ENCODE assay signal across 26 cellular contexts in genomic region chr21:43301424-43302355, GRCh38.
DNase-seq lines count a peak whose midpoint lies in the region; ATAC-seq and TF ChIP-seq lines count a peak whose summit lies in the region.
"Had no signal": no experiment of that assay in that cellular context is flagged by ENCODE, and none has a peak within 500 bp of the region (broad histone marks: within the 10 kb centered on the region; RNA-seq: fewer than 3 reads in every experiment).

No MANE protein-coding gene starts in this region.

- H3K4me3 ChIP-seq in NT2/D1 (ENCODE audit: insufficient read length, low read depth) (no peak overlapping the region), right cardiac atrium (ENCODE audit: low read length) (no peak overlapping the region), skeletal muscle tissue (ENCODE audit: low read length in 3 of 3) (no peak overlapping the region)
- H3K4me3 ChIP-seq: ascending aorta, thoracic aorta had no signal

- H3K9me3 ChIP-seq in NT2/D1 (ENCODE audit: insufficient read depth, low read length) (no peaks in the 10 kb centered on the region), right cardiac atrium (ENCODE audit: control insufficient read depth, low read length) (no peaks in the 10 kb centered on the region), skeletal muscle tissue (ENCODE audit: control insufficient read depth in 3 of 3, low read length in 3 of 3) (no peaks in the 10 kb centered on the region)
- H3K9me3 ChIP-seq: ascending aorta, thoracic aorta had no signal

- H3K9me3 Mint-ChIP-seq in chondrocyte (ENCODE audit: low read depth): no peaks in the 10 kb centered on the region
- H3K9me3 Mint-ChIP-seq: activated naive CD8-positive, alpha-beta T cell treated with anti-CD3 and anti-CD28 coated beads for 36 hours; activated T-helper 2 cell treated with anti-CD3 and anti-CD28 coated beads, Interferon-gamma antibody, Interleukin-2, Interleukin-4, amounts not matched to agents 10 μg/mL and 5 μg/mL and 100 μg/mL, durations not matched to agents 14 hours and 24 hours and 36 hours had no signal

- DNase-seq in NT2/D1 (ENCODE audit: low read depth, low spot score) (no peak), chondrocyte (ENCODE audit: low spot score) (peak; percentile 82), right cardiac atrium (peak; percentile 9 to 57 (median 47)), left colon (no peak)
- DNase-seq in activated CD8-positive, alpha-beta memory T cell treated with anti-CD3 and anti-CD28 coated beads, Interleukin-2, amount 50 U/mL, for 48 hours: no peak
- DNase-seq: ACHN; activated CD4-positive, alpha-beta T cell treated with anti-CD3 and anti-CD28 coated beads, Interleukin-2, amount 50 U/mL, for 1 hour; activated naive CD8-positive, alpha-beta T cell treated with anti-CD3 and anti-CD28 coated beads for 36 hours; DMS79 treated with DMSO at 0.1 percent for 48 hours; foreskin fibroblast; hippocampal formation; KG1; NCI-H1417 treated with DMSO at 0.1 percent for 48 hours; NCI-H2081 treated with DMSO at 0.1 percent for 48 hours; NCI-H446; stimulated activated CD4-positive, alpha-beta T cell treated with anti-CD3 and anti-CD28 coated beads, Interleukin-12 subunit alpha, Interleukin-12 subunit beta, amount 100 ng/mL, for 4 hours; stimulated activated CD4-positive, alpha-beta T cell treated with anti-CD3 and anti-CD28 coated beads, Interleukin-4, amount 100 ng/mL, for 4 hours; stimulated activated naive CD4-positive, alpha-beta T cell; WERI-Rb-1 had no signal

- H3K9ac ChIP-seq in NT2/D1 (ENCODE audit: insufficient read length, low read depth) (peak overlapping the region; percentile 21), skeletal muscle tissue (ENCODE audit: low read depth in 1 of 3, low read length in 3 of 3) (peak overlapping the region in 1 of 3 donors; percentile 33)

- TF ChIP-seq CTCF in chondrocyte (IDR thresholded peaks at IDR 0.05): no peak

- peak overlapping the region; percentile 89 for H3K27ac Mint-ChIP-seq in chondrocyte (ENCODE audit: unreplicated experiment)
- H3K27ac Mint-ChIP-seq: activated naive CD8-positive, alpha-beta T cell treated with anti-CD3 and anti-CD28 coated beads for 36 hours; activated T-helper 2 cell treated with anti-CD3 and anti-CD28 coated beads, Interferon-gamma antibody, Interleukin-2, Interleukin-4, amounts not matched to agents 10 μg/mL and 5 μg/mL and 100 μg/mL, durations not matched to agents 14 hours and 24 hours and 36 hours had no signal

- ATAC-seq in right cardiac atrium: no peak
- no peak for ATAC-seq in left colon
- no peak for ATAC-seq in HG02759 (IDR thresholded peaks at IDR 0.05; ENCODE audit: unreplicated experiment)
- no peak for ATAC-seq in HG02798 (IDR thresholded peaks at IDR 0.05; ENCODE audit: poor library complexity, unreplicated experiment)

- H3K36me3 Mint-ChIP-seq in chondrocyte (ENCODE audit: low read depth): no peaks in the 10 kb centered on the region
- H3K36me3 Mint-ChIP-seq: activated naive CD8-positive, alpha-beta T cell treated with anti-CD3 and anti-CD28 coated beads for 36 hours had no signal

- 92% methylated on average over 31 of the region's 31 CpGs for WGBS in right cardiac atrium

- H3K36me3 ChIP-seq in NT2/D1 (ENCODE audit: insufficient read depth, insufficient read length, low read length) (no peaks in the 10 kb centered on the region), skeletal muscle tissue (ENCODE audit: control insufficient read depth in 3 of 3, insufficient read depth in 3 of 3, low read length in 3 of 3) (no peaks in the 10 kb centered on the region)
- H3K36me3 ChIP-seq: ascending aorta, thoracic aorta, WERI-Rb-1 had no signal

- H3K27ac ChIP-seq in right cardiac atrium (ENCODE audit: low read length) (no peak overlapping the region), skeletal muscle tissue (ENCODE audit: low read depth, low read length) (peak overlapping the region; percentile 36)
- H3K27ac ChIP-seq: ascending aorta, epithelial cell of prostate, thoracic aorta, WERI-Rb-1 had no signal

- intact Hi-C loops in right cardiac atrium (cut with DNase I): no loop called here
- intact Hi-C loops in left colon (cut with DNase I, micrococcal nuclease): no loop called here

- H3K4me3 Mint-ChIP-seq in chondrocyte (ENCODE audit: unreplicated experiment): no peak overlapping the region
- H3K4me3 Mint-ChIP-seq: activated naive CD8-positive, alpha-beta T cell treated with anti-CD3 and anti-CD28 coated beads for 36 hours had no signal

- H3K27me3 ChIP-seq in NT2/D1 (ENCODE audit: insufficient read depth, insufficient read length) (no peaks in the 10 kb centered on the region), right cardiac atrium (ENCODE audit: control insufficient read depth, insufficient read depth) (no peaks in the 10 kb centered on the region), skeletal muscle tissue (ENCODE audit: control insufficient read depth in 3 of 3, insufficient read depth in 3 of 3, low read length in 3 of 3) (peaks cover 0 to 9% (median 7%) of the 10 kb centered on the region in 3 donors)
- H3K27me3 ChIP-seq: ascending aorta had no signal

- peaks cover 44% of the 10 kb centered on the region for H3K4me1 Mint-ChIP-seq in chondrocyte (ENCODE audit: low read depth)
- H3K4me1 Mint-ChIP-seq: activated naive CD8-positive, alpha-beta T cell treated with anti-CD3 and anti-CD28 coated beads for 36 hours had no signal

- H3K27me3 Mint-ChIP-seq in chondrocyte (ENCODE audit: low read depth): no peaks in the 10 kb centered on the region
- H3K27me3 Mint-ChIP-seq: activated naive CD8-positive, alpha-beta T cell treated with anti-CD3 and anti-CD28 coated beads for 36 hours had no signal

- H3K4me1 ChIP-seq in NT2/D1 (ENCODE audit: insufficient read depth, insufficient read length) (peaks cover 32% of the 10 kb centered on the region), right cardiac atrium (ENCODE audit: control insufficient read depth, insufficient read depth, low read length) (no peaks in the 10 kb centered on the region), skeletal muscle tissue (ENCODE audit: control insufficient read depth in 3 of 3, insufficient read depth in 3 of 3, low read length in 3 of 3) (peaks cover 0 to 20% (median 12%) of the 10 kb centered on the region in 3 donors)
- H3K4me1 ChIP-seq: ascending aorta had no signal

Comparison
In these comparisons a context has a peak if more than half of its experiments do, and no peak if none do; other contexts are left out.
1. DNase-seq: peak in chondrocyte (single experiment) and right cardiac atrium (3 of 3); none in NT2/D1 (single experiment), left colon (0 of 2) and activated CD8-positive, alpha-beta memory T cell treated with anti-CD3 and anti-CD28 coated beads, Interleukin-2, amount 50 U/mL, for 48 hours (single experiment).